14 cellular contexts compared by ENCODE assay signal in genomic region chr11:47998733-47999359, GRCh38. TPM values are rescaled to one million over a fixed set of nuclear protein-coding genes. Genes with fewer than 3 reads are reported as not detected.
DNase-seq lines count a peak whose midpoint lies in the region; ATAC-seq, FAIRE-seq and TF ChIP-seq lines count a peak whose summit lies in the region.
"Had no signal": no experiment of that assay in that cellular context is flagged by ENCODE, and none has a peak within 500 bp of the region (broad histone marks: within the 10 kb centered on the region; RNA-seq: fewer than 3 reads in every experiment).

No MANE protein-coding gene starts in this region.

- TF ChIP-seq POLR2A in GM12878 (IDR thresholded peaks at IDR 0.05; ENCODE audit: low read depth, low read length) (no peak), uterus (IDR thresholded peaks at IDR 0.05) (no peak)

- intact Hi-C loops in CD8-positive, alpha-beta T cell (cut with DNase I, micrococcal nuclease): loop anchor here (2.0 kb wide), 2 partner anchors 14 to 18 kb away; partner anchors contain the start of gene PTPRJ (in 1 of the 2)
- intact Hi-C loops in GM12878 (cut with micrococcal nuclease; ENCODE audit: unreplicated experiment) (no loop called here), uterus (cut with DNase I; ENCODE audit: low total_unique reads) (no loop called here)

- H3K27me3 Mint-ChIP-seq in CD8-positive, alpha-beta T cell (ENCODE audit: low read depth): no peaks in the 10 kb centered on the region

- no peak for TF ChIP-seq EP300 in GM12878 (IDR thresholded peaks at IDR 0.05; ENCODE audit: borderline replicate concordance in 1 of 2, control insufficient read depth in 1 of 2, low read depth in 2 of 2, low read length in 2 of 2)

- H3K9me3 ChIP-seq in CD8-positive, alpha-beta T cell (ENCODE audit: low read length): no peaks in the 10 kb centered on the region
- H3K9me3 ChIP-seq in GM12878 (replicated peaks; ENCODE audit: control insufficient read depth, insufficient read depth, low read length) (no peaks in the 10 kb centered on the region), mucosa of rectum (ENCODE audit: control insufficient read depth in 2 of 2, low read length in 2 of 2) (no peaks in the 10 kb centered on the region), uterus (no peaks in the 10 kb centered on the region), WERI-Rb-1 (ENCODE audit: severe bottlenecking) (no peaks in the 10 kb centered on the region)
- H3K9me3 ChIP-seq: gastrocnemius medialis had no signal

- H3K4me1 Mint-ChIP-seq in CD8-positive, alpha-beta T cell (ENCODE audit: low read depth): peaks cover 57% of the 10 kb centered on the region

- no peaks in the 10 kb centered on the region for H3K9me3 Mint-ChIP-seq in CD8-positive, alpha-beta T cell

- 96% methylated on average over 2 of the region's 2 CpGs for WGBS in GM12878 (ENCODE audit: insufficient coverage, insufficient replicate concordance, low lambda C conversion rate, missing lambda C conversion rate)

- no peak for TF ChIP-seq CTCF in CD8-positive, alpha-beta T cell (IDR thresholded peaks at IDR 0.05)
- TF ChIP-seq CTCF in GM12878 (IDR thresholded peaks at IDR 0.05 in 2 of 3, conservative IDR thresholded peaks at IDR 0.05 in 1 of 3; ENCODE audit: control insufficient read depth in 2 of 3, extremely low read depth in 1 of 3, insufficient read depth in 1 of 3, low read depth in 3 of 3, low read length in 3 of 3) (no peak), uterus (IDR thresholded peaks at IDR 0.05) (no peak), WERI-Rb-1 (IDR thresholded peaks at IDR 0.05; ENCODE audit: low read depth, low read length) (no peak)

- SMC1A ChIA-PET in GM12878 (lab: Charles Lee; ENCODE audit: uncharacterized antibody, unreplicated experiment): interaction anchor here (0.7 to 2.7 kb wide), 6 partner anchors 12 to 151 kb away, joined by 3 to 15 read pairs (median 4); partner anchors contain the start of gene NUP160

- CTCF ChIA-PET in CD8-positive, alpha-beta T cell (lab: Charles Lee): interaction anchor here (1.1 to 1.4 kb wide), 2 partner anchors 9 to 110 kb away, joined by 3 to 5 read pairs; no protein-coding TSS in a partner anchor
- CTCF ChIA-PET in GM12878 (lab: Yijun Ruan, JAX): interaction anchor here (0.6 to 1.4 kb wide), 2 partner anchors 79 to 110 kb away, joined by 3 read pairs; no protein-coding TSS in a partner anchor

- in situ Hi-C loops in GM12878 (cut with MboI): loop anchor here (5.0 kb wide), 1 partner anchor 48 kb away; no protein-coding TSS in a partner anchor

- no peak overlapping the region for H3K4me3 ChIP-seq in CD8-positive, alpha-beta T cell (ENCODE audit: low read depth, low read length)
- H3K4me3 ChIP-seq in GM12878: no peak overlapping the region
- H3K4me3 ChIP-seq in mucosa of rectum (ENCODE audit: low read length in 2 of 2): no peak overlapping the region
- no peak overlapping the region for H3K4me3 ChIP-seq in uterus
- no peak overlapping the region for H3K4me3 ChIP-seq in WERI-Rb-1 (ENCODE audit: low read depth, low read length)
- H3K4me3 ChIP-seq: gastrocnemius medialis had no signal

- peak overlapping the region; percentile 93 for H3K27ac Mint-ChIP-seq in CD8-positive, alpha-beta T cell

- no peaks in the 10 kb centered on the region for H4K20me1 ChIP-seq in GM12878 (ENCODE audit: control insufficient read depth, insufficient read depth)

- POLR2A ChIA-PET in CD8-positive, alpha-beta T cell (lab: Charles Lee): interaction anchor here (0.9 to 1.8 kb wide), 3 partner anchors 14 to 57 kb away, joined by 3 to 6 read pairs (median 3); no protein-coding TSS in a partner anchor
- POLR2A ChIA-PET in GM12878 (lab: Charles Lee): interaction anchor here (1.0 to 1.4 kb wide), 2 partner anchors 9 to 28 kb away, joined by 3 to 10 read pairs; no protein-coding TSS in a partner anchor

- RAD21 ChIA-PET in GM12878 (lab: Charles Lee; ENCODE audit: unreplicated experiment): interaction anchor here (0.5 to 1.3 kb wide), 2 partner anchors 21 to 432 kb away, joined by 3 to 6 read pairs; no protein-coding TSS in a partner anchor

- H3K27me3 ChIP-seq in CD8-positive, alpha-beta T cell (ENCODE audit: insufficient read depth, low read length): no peaks in the 10 kb centered on the region
- H3K27me3 ChIP-seq in GM12878 (replicated peaks in 1 of 2; ENCODE audit: control insufficient read depth in 2 of 2, insufficient read depth in 2 of 2, low read length in 1 of 2): no peaks in the 10 kb centered on the region; a peak in 1 of 4 replicates
- H3K27me3 ChIP-seq in mucosa of rectum (ENCODE audit: control insufficient read depth in 2 of 2, insufficient read depth in 2 of 2, low read length in 2 of 2): no peaks in the 10 kb centered on the region
- H3K27me3 ChIP-seq in uterus: no peaks in the 10 kb centered on the region
- H3K27me3 ChIP-seq in WERI-Rb-1 (ENCODE audit: insufficient read depth, low read depth, severe bottlenecking): no peaks in the 10 kb centered on the region
- H3K27me3 ChIP-seq: gastrocnemius medialis had no signal

- no peak overlapping the region for H2AFZ ChIP-seq in GM12878 (ENCODE audit: control insufficient read depth, low read depth, low read length)

- peaks cover 55% of the 10 kb centered on the region for H3K4me1 ChIP-seq in CD8-positive, alpha-beta T cell (ENCODE audit: insufficient read depth, low read length)
- peaks cover 45% of the 10 kb centered on the region for H3K4me1 ChIP-seq in GM12878 (ENCODE audit: control insufficient read depth, insufficient read depth, low read length)
- H3K4me1 ChIP-seq in mucosa of rectum (ENCODE audit: control insufficient read depth in 2 of 2, insufficient read depth in 2 of 2, low read length in 2 of 2): peaks cover 43 to 44% of the 10 kb centered on the region in 2 donors
- no peaks in the 10 kb centered on the region for H3K4me1 ChIP-seq in uterus

- no TSS peak for BruUV-seq in GM12878 (replicated peaks; lab: Mats Ljungman, UMichigan)

- no peak overlapping the region for H3K4me3 Mint-ChIP-seq in CD8-positive, alpha-beta T cell

- ATAC-seq in CD8-positive, alpha-beta T cell: no peak
- ATAC-seq in GM12878: no peak
- ATAC-seq: gastrocnemius medialis had no signal

- H3K27ac ChIP-seq in CD8-positive, alpha-beta T cell (ENCODE audit: low read depth, low read length): no peak overlapping the region
- H3K27ac ChIP-seq in GM12878 (ENCODE audit: control insufficient read depth, insufficient read depth): peak overlapping the region; percentile 41
- H3K27ac ChIP-seq in mucosa of rectum (ENCODE audit: low read depth in 2 of 2, low read length in 2 of 2): peak overlapping the region; percentile 78
- no peak overlapping the region for H3K27ac ChIP-seq in uterus
- no peak overlapping the region for H3K27ac ChIP-seq in WERI-Rb-1
- H3K27ac ChIP-seq: gastrocnemius medialis had no signal

- H3K9ac ChIP-seq in GM12878 (ENCODE audit: control insufficient read depth, insufficient read depth, low read length): no peak overlapping the region
- peak overlapping the region in 1 of 2 donors; percentile 59 for H3K9ac ChIP-seq in mucosa of rectum (ENCODE audit: low read depth in 1 of 2, low read length in 2 of 2)

- H3K36me3 ChIP-seq in CD8-positive, alpha-beta T cell (ENCODE audit: insufficient read depth, low read length): no peaks in the 10 kb centered on the region
- 0 out of 4 replicates have a peak, but pooled peaks cover 0 to 2% of the 10 kb centered on the region in 2 experiments for H3K36me3 ChIP-seq in GM12878 (ENCODE audit: control insufficient read depth in 2 of 2, insufficient read depth in 2 of 2, low read length in 1 of 2)
- H3K36me3 ChIP-seq in mucosa of rectum (ENCODE audit: control insufficient read depth in 2 of 2, insufficient read depth in 2 of 2, low read length in 2 of 2): no peaks in the 10 kb centered on the region
- no peaks in the 10 kb centered on the region for H3K36me3 ChIP-seq in uterus
- H3K36me3 ChIP-seq in WERI-Rb-1: no peaks in the 10 kb centered on the region
- H3K36me3 ChIP-seq: gastrocnemius medialis had no signal

- no peak for TF ChIP-seq RAD21 in GM12878 (IDR thresholded peaks at IDR 0.05; ENCODE audit: insufficient read depth, low read depth, low read length)

- 0 out of 2 replicates have a peak overlapping the region, but pooled peaks have one; percentile 21 for H3K4me2 ChIP-seq in GM12878 (ENCODE audit: control insufficient read depth, insufficient read depth)

- H3K36me3 Mint-ChIP-seq in CD8-positive, alpha-beta T cell: peaks cover 3% of the 10 kb centered on the region

- peaks cover 34% of the 10 kb centered on the region for H3K79me2 ChIP-seq in GM12878 (ENCODE audit: control insufficient read depth, insufficient read depth, low read length)

- no peak for DNase-seq in CD8-positive, alpha-beta T cell
- DNase-seq in HuH-7.5 (ENCODE audit: low spot score): peak; percentile 20
- no peak for DNase-seq in GM12878 (ENCODE audit: low read depth, low spot score)
- DNase-seq in uterus: no peak
- no peak for DNase-seq in stimulated activated CD4-positive, alpha-beta T cell treated with anti-CD3 and anti-CD28 coated beads, Interleukin-4, amount 100 ng/mL, for 1 hour
- no peak for DNase-seq in WERI-Rb-1
- DNase-seq in NCI-H1694 (lab: John Stamatoyannopoulos, UW): no peak
- DNase-seq: central memory CD4-positive, alpha-beta T cell; DND-41; gastrocnemius medialis; NCI-H1092 treated with DMSO at 0.1 percent for 48 hours; stimulated activated CD4-positive, alpha-beta T cell treated with anti-CD3 and anti-CD28 coated beads, Interleukin-12 subunit alpha, Interleukin-12 subunit beta, amount 100 ng/mL, for 4 hours; stimulated activated naive CD4-positive, alpha-beta T cell treated with Interleukin-2 at 50 U/mL for 16 hours had no signal

- no peak for FAIRE-seq in GM12878 (lab: Jason Lieb, UNC)

TF ChIP-seq in GM12878, 131 proteins besides CTCF, POLR2A, EP300 and RAD21 (continues in another document):
- TF ChIP-seq ESRRA (IDR thresholded peaks at IDR 0.05; ENCODE audit: low read length): no peak
- TF ChIP-seq BACH1 (IDR thresholded peaks at IDR 0.05; ENCODE audit: borderline replicate concordance): no peak

RNA-seq across cellular contexts. Expression of gene PTPRJ, which starts 18.5 kb away (rescaled TPM):
- total RNA-seq in CD8-positive, alpha-beta T cell: 10 to 100 TPM; 26.9 to 31.4 TPM
- total RNA-seq in GM12878 (2013; cell fraction: nucleolus; rRNA removed): 26.1 and 28.1 TPM in 2 replicates
- total RNA-seq in GM12878 (2014; rRNA removed): 10.3 and 11.6 TPM in 2 replicates
- total RNA-seq in GM12878 (2014; rRNA removed; fragmentation: Illumina TruSeq; extraction: Trizol): 13.5 and 14.2 TPM in 2 replicates
- total RNA-seq in GM12878 (2021): 21.0 and 22.4 TPM in 2 replicates
- 4.1 TPM for polyA plus RNA-seq in GM12878 (2011; ENCODE audit: low read depth)
- 0.22 and 0.37 TPM in 2 replicates for polyA plus RNA-seq in GM12878 (2011; rRNA removed)
- polyA plus RNA-seq in GM12878 (2011; cell fraction: cytosol; rRNA removed): 0.10 and 0.15 TPM in 2 replicates
- 0.15 and 0.34 TPM in 2 replicates for polyA plus RNA-seq in GM12878 (2011; cell fraction: nucleus; rRNA removed)
- 5.8 and 6.2 TPM in 2 replicates for polyA plus RNA-seq in GM12878 (2012)
- polyA plus RNA-seq in GM12878 (2014; fragmentation: Illumina TruSeq; extraction: Trizol): 11.0 and 11.7 TPM in 2 replicates
- polyA plus RNA-seq in GM12878 (2014; fragmentation: Nextera tagmentation; extraction: Ambion mirVana): under 1 TPM; 0.77 to 0.91 TPM
- 7.6 and 9.1 TPM in 2 replicates for polyA plus RNA-seq in GM12878 (2014; rRNA removed)
- 1 to 10 TPM; 2.1 to 5.6 TPM for polyA plus RNA-seq in GM12878 (2016; fragmentation: Nextera tagmentation; extraction: Ambion mirVana)
- polyA minus RNA-seq in GM12878 (2011; rRNA and poly(A)+ RNA removed): 0.15 TPM in 2 replicates
- polyA minus RNA-seq in GM12878 (2011; cell fraction: cytosol; rRNA and poly(A)+ RNA removed): 0.27 and 0.31 TPM in 2 replicates
- under 0.01 and 0.19 TPM in 2 replicates for polyA minus RNA-seq in GM12878 (2011; cell fraction: nucleus; rRNA and poly(A)+ RNA removed)
- 10 to 100 TPM in 1 of 4 donors, 1 to 10 TPM in 3; 2.1 to 22.1 (median 7.1) TPM for total RNA-seq in uterus

Comparison
In these comparisons a context has a peak if more than half of its experiments do, and no peak if none do; other contexts are left out.
1. H3K27ac ChIP-seq: peak in GM12878 (single experiment) and mucosa of rectum (2 of 2); none in CD8-positive, alpha-beta T cell (single experiment), uterus (0 of 2) and WERI-Rb-1 (single experiment).
2. intact Hi-C loops: an anchor here in CD8-positive, alpha-beta T cell (2.0 kb wide); none called in GM12878 and uterus.